In genomic region chr1:95113684-95114083, GRCh38 we compare ENCODE assay signal across 32 cellular contexts. TPM values are rescaled to one million over a fixed set of nuclear protein-coding genes. Genes with fewer than 3 reads are reported as not detected.
"Had no signal": no experiment of that assay in that cellular context is flagged by ENCODE, and none has a peak within 500 bp of the region (broad histone marks: within the 10 kb centered on the region; RNA-seq: fewer than 3 reads in every experiment).

No MANE protein-coding gene starts in this region.

- H3K9me3 ChIP-seq: ascending aorta had no signal

- ATAC-seq: activated CD4-positive, alpha-beta T cell treated with anti-CD3 and anti-CD28 coated beads for 36 hours; activated CD4-positive, CD25-positive, alpha-beta regulatory T cell treated with anti-CD3 and anti-CD28 coated beads, Interleukin-2, amount 50 U/mL, for 24 hours; activated CD8-positive, alpha-beta memory T cell treated with anti-CD3 and anti-CD28 coated beads, Interleukin-2, amount 10 ng/mL, durations not matched to agents 7 days and 5 days; activated CD8-positive, alpha-beta T cell treated with anti-CD3 and anti-CD28 coated beads, Interleukin-2, amount 10 ng/mL, durations not matched to agents 7 days and 5 days; activated naive CD8-positive, alpha-beta T cell treated with anti-CD3 and anti-CD28 coated beads, Interleukin-2, amount 50 U/mL, for 24 hours; WTC11 had no signal

- H3K27ac ChIP-seq: ascending aorta, cardiac muscle cell, WERI-Rb-1 had no signal

- H3K27me3 ChIP-seq: ascending aorta, cardiac muscle cell had no signal

- H3K4me3 ChIP-seq: ascending aorta, cardiac muscle cell had no signal

- DNase-seq: activated CD4-positive, alpha-beta memory T cell treated with anti-CD3 and anti-CD28 coated beads, Interleukin-2, amount 10 ng/mL, durations not matched to agents 7 days and 5 days; activated CD4-positive, alpha-beta T cell treated with anti-CD3 and anti-CD28 coated beads for 1 hour; activated CD4-positive, alpha-beta T cell treated with anti-CD3 and anti-CD28 coated beads for 36 hours; activated CD4-positive, alpha-beta T cell treated with anti-CD3 and anti-CD28 coated beads for 48 hours; activated CD4-positive, alpha-beta T cell treated with anti-CD3 and anti-CD28 coated beads, Interleukin-2, amount 10 ng/mL, durations not matched to agents 7 days and 5 days; activated CD4-positive, alpha-beta T cell treated with anti-CD3 and anti-CD28 coated beads, Interleukin-2, amount 50 U/mL, for 48 hours; activated CD4-positive, CD25-positive, alpha-beta regulatory T cell; activated CD8-positive, alpha-beta memory T cell treated with anti-CD3 and anti-CD28 coated beads for 24 hours; activated CD8-positive, alpha-beta memory T cell treated with anti-CD3 and anti-CD28 coated beads, Interleukin-2, amount 10 ng/mL, durations not matched to agents 7 days and 5 days; activated CD8-positive, alpha-beta memory T cell treated with anti-CD3 and anti-CD28 coated beads, Interleukin-2, amount 50 U/mL, for 48 hours; activated CD8-positive, alpha-beta T cell treated with anti-CD3 and anti-CD28 coated beads, Interleukin-2, amount 10 ng/mL, durations not matched to agents 7 days and 5 days; activated effector memory CD4-positive, alpha-beta T cell treated with Interleukin-2 at 50 U/mL for 16 hours; activated gamma-delta T cell; activated naive CD4-positive, alpha-beta T cell treated with anti-CD3 and anti-CD28 coated beads, Interleukin-2, amount 10 ng/mL, durations not matched to agents 7 days and 5 days; activated naive CD4-positive, alpha-beta T cell treated with Interleukin-2 at 50 U/mL for 16 hours; activated naive CD8-positive, alpha-beta T cell treated with anti-CD3 and anti-CD28 coated beads, Interleukin-2, amount 10 ng/mL, durations not matched to agents 7 days and 5 days; activated naive CD8-positive, alpha-beta T cell treated with anti-CD3 and anti-CD28 coated beads, Interleukin-2, amount 50 U/mL, for 24 hours; activated T-cell treated with anti-CD3 and anti-CD28 coated beads, Interleukin-2, amount 50 U/mL, for 24 hours; activated T-cell treated with anti-CD3 and anti-CD28 coated beads, Interleukin-2, amount 50 U/mL, for 48 hours; amygdala; anterior cingulate cortex; caudate nucleus; cerebellar nuclear complex; T-helper 1 cell; T-helper 2 cell; T-helper 9 cell; WERI-Rb-1 had no signal

- H3K36me3 ChIP-seq: ascending aorta, cardiac muscle cell, WERI-Rb-1 had no signal

RNA-seq across cellular contexts. Expression of gene TLCD4, which starts 3.5 kb away (rescaled TPM):
- total RNA-seq: activated CD8-positive, alpha-beta memory T cell treated with anti-CD3 and anti-CD28 coated beads, Interleukin-2, amount 10 ng/mL, durations not matched to agents 7 days and 5 days; activated CD8-positive, alpha-beta T cell treated with anti-CD3 and anti-CD28 coated beads, Interleukin-2, amount 10 ng/mL, durations not matched to agents 7 days and 5 days; activated T-helper 2 cell treated with anti-CD3 and anti-CD28 coated beads, Interferon-gamma antibody, Interleukin-2, Interleukin-4, amounts not matched to agents 10 μg/mL and 5 μg/mL and 100 μg/mL, durations not matched to agents 14 hours and 24 hours and 36 hours had no signal

RNA-seq across cellular contexts. Expression of gene ALG14, which starts 40.9 kb away (rescaled TPM):
- total RNA-seq: ascending aorta had no signal
